9 cellular contexts compared by ENCODE assay signal in genomic region chr9:35518981-35519679, GRCh38. TPM values are rescaled to one million over a fixed set of nuclear protein-coding genes. Genes with fewer than 3 reads are reported as not detected.
DNase-seq lines count a peak whose midpoint lies in the region; ATAC-seq, FAIRE-seq and TF ChIP-seq lines count a peak whose summit lies in the region.
"Had no signal": no experiment of that assay in that cellular context is flagged by ENCODE, and none has a peak within 500 bp of the region (broad histone marks: within the 10 kb centered on the region; RNA-seq: fewer than 3 reads in every experiment).

No MANE protein-coding gene starts in this region.

- H3K4me2 ChIP-seq in H1 (ENCODE audit: insufficient read depth in 1 of 2, low read depth in 2 of 2, low read length in 2 of 2) = peak overlapping the region in 1 of 2 experiments; percentile 47; a peak in 1 of 4 replicates

- no peak for FAIRE-seq in H1 (lab: Jason Lieb, UNC)

- no peaks in the 10 kb centered on the region for H4K20me1 ChIP-seq in H1 (replicated peaks in 1 of 2; ENCODE audit: control insufficient read depth in 1 of 2, insufficient read depth in 2 of 2, low read length in 2 of 2)

- no peak overlapping the region for H3K14ac ChIP-seq in H1 (ENCODE audit: insufficient read length)

- no peak overlapping the region for H3K23ac ChIP-seq in H1 (ENCODE audit: insufficient read length)

- H3K4me1 ChIP-seq in H1 (replicated peaks in 1 of 4; ENCODE audit: control insufficient read depth in 3 of 4, insufficient read depth in 4 of 4, low read length in 3 of 4) (peaks cover 0 to 26% (median 8%) of the 10 kb centered on the region in 4 experiments; a peak in 6 of 7 replicates), tibial artery (peaks cover 5 to 100% (median 77%) of the 10 kb centered on the region in 4 donors)

- no peak overlapping the region for H2AFZ ChIP-seq in H1 (ENCODE audit: low read length)

- peak overlapping the region; percentile 40; the same call in 1 of the 2 replicates for H2BK12ac ChIP-seq in H1 (ENCODE audit: low read depth, low read length)

- H3K27ac ChIP-seq in H1 (ENCODE audit: low read depth, low read length) (no peak overlapping the region), tibial artery (peak overlapping the region; percentile 84 to 87)

- no peak overlapping the region for H2BK120ac ChIP-seq in H1 (replicated peaks; ENCODE audit: low read depth, low read length)

- no peak overlapping the region; the same call in 1 of the 2 replicates for H2AK5ac ChIP-seq in H1 (ENCODE audit: low read depth, low read length)

- no peak overlapping the region for H4K5ac ChIP-seq in H1 (ENCODE audit: insufficient read length, low read depth, low read length)

- DNase-seq in NCI-H226 = peak; percentile 45
- no peak for DNase-seq in H1 (ENCODE audit: low read depth in 1 of 2, low spot score in 2 of 2)
- peak; percentile 50 for DNase-seq in medulla oblongata (ENCODE audit: extremely low spot score)
- DNase-seq in tibial artery = peak in 1 of 2 donors; percentile 73
- DNase-seq in NCI-H510A treated with DMSO at 0.1 percent for 48 hours (lab: John Stamatoyannopoulos, UW) = no peak
- no peak for DNase-seq in HUDEP-2 (lab: John Stamatoyannopoulos, UW; ENCODE audit: unreplicated experiment in 76 of 76)
- DNase-seq in DMS153 (lab: John Stamatoyannopoulos, UW) = no peak
- DNase-seq: NK-92 treated with Interleukin-12 subunit alpha and Interleukin-12 subunit beta, amount 100 ng/mL, for 24 hours had no signal

- no peak for TF ChIP-seq POLR2A in H1 (IDR thresholded peaks at IDR 0.05; ENCODE audit: control extremely low read depth in 1 of 2, low read depth in 2 of 2, low read length in 2 of 2)

- CTCF ChIA-PET in H1 (lab: Charles Lee; ENCODE audit: partially characterized antibody) = interaction anchor here (0.8 to 9.7 kb wide), 14 partner anchors 11 to 424 kb away, joined by 3 to 114 read pairs (median 6); partner anchors contain the start of gene RUSC2

- H3K9me3 ChIP-seq in H1 (ENCODE audit: insufficient read depth in 2 of 2, low read depth in 1 of 2, low read length in 1 of 2) (no peaks in the 10 kb centered on the region), tibial artery (no peaks in the 10 kb centered on the region)

- no peak overlapping the region for H3K18ac ChIP-seq in H1 (ENCODE audit: extremely low read depth, low read length)

- no peaks in the 10 kb centered on the region for H3K79me2 ChIP-seq in H1 (ENCODE audit: control insufficient read depth in 1 of 2, insufficient read depth in 2 of 2, low read length in 2 of 2)

- intact Hi-C loops in tibial artery (cut with DNase I; ENCODE audit: low total_unique reads) = no loop called here

- H2BK15ac ChIP-seq in H1 (ENCODE audit: low read length) = 0 out of 2 replicates have a peak overlapping the region, but pooled peaks have one; percentile 5

- H4K91ac ChIP-seq in H1 (replicated peaks; ENCODE audit: insufficient read length, low read length) = no peak overlapping the region

- no peak overlapping the region for H3K4ac ChIP-seq in H1 (replicated peaks; ENCODE audit: insufficient read length, low read depth, low read length)

- 86% methylated on average over 5 of the region's 5 CpGs; no CpG with 5 or more reads in 1 of the 2 experiments for WGBS in H1 (ENCODE audit: extremely low coverage in 1 of 2, insufficient coverage in 1 of 2, insufficient read length in 1 of 2, insufficient replicate concordance in 2 of 2, low coverage in 1 of 2, low lambda C conversion rate in 2 of 2, missing lambda C conversion rate in 1 of 2), 2 experiments

- H3K36me3 ChIP-seq in H1 (ENCODE audit: control insufficient read depth in 2 of 4, insufficient read depth in 4 of 4, low read length in 3 of 4) (no peaks in the 10 kb centered on the region), tibial artery (no peaks in the 10 kb centered on the region)

- TF ChIP-seq CTCF in H1 (IDR thresholded peaks at IDR 0.05; ENCODE audit: control extremely low read depth in 1 of 3, insufficient read depth in 1 of 3, low read depth in 1 of 3, low read length in 3 of 3) = no peak
- TF ChIP-seq CTCF in tibial artery (IDR thresholded peaks at IDR 0.05) = no peak

- H3K27me3 ChIP-seq in H1 (replicated peaks in 1 of 4; ENCODE audit: control insufficient read depth in 3 of 4, extremely low read depth in 1 of 4, insufficient read depth in 3 of 4, low read length in 3 of 4) (no peaks in the 10 kb centered on the region), tibial artery (no peaks in the 10 kb centered on the region)

- no peak for TF ChIP-seq RAD21 in H1 (IDR thresholded peaks at IDR 0.05 in 1 of 2, conservative IDR thresholded peaks at IDR 0.05 in 1 of 2; ENCODE audit: low read depth in 2 of 2, low read length in 2 of 2)

- H3K4me3 ChIP-seq in H1 (ENCODE audit: extremely low read depth in 1 of 4, insufficient read depth in 2 of 4, low read depth in 3 of 4, low read length in 4 of 4) = no peak overlapping the region
- H3K4me3 ChIP-seq in tibial artery = peak overlapping the region in 1 of 2 donors; percentile 7

- ATAC-seq in HG02852 (IDR thresholded peaks at IDR 0.05; ENCODE audit: unreplicated experiment) = no peak

- peak overlapping the region; percentile 34; the same call in 1 of the 2 replicates for H2BK20ac ChIP-seq in H1 (ENCODE audit: low read length)

- no peaks in the 10 kb centered on the region for H3K79me1 ChIP-seq in H1 (ENCODE audit: low read depth, low read length)

- H2BK5ac ChIP-seq in H1 (ENCODE audit: low read depth, low read length) = no peak overlapping the region

- H3K56ac ChIP-seq in H1 (replicated peaks; ENCODE audit: insufficient read length, low read depth, low read length) = no peak overlapping the region

- POLR2A ChIA-PET in H1 (lab: Charles Lee; ENCODE audit: partially characterized antibody) = interaction anchor here (0.6 to 2.9 kb wide), 11 partner anchors 11 to 518 kb away, joined by 3 to 24 read pairs (median 3); partner anchors contain the start of gene RUSC2

- no peaks in the 10 kb centered on the region for H3K23me2 ChIP-seq in H1 (ENCODE audit: low read depth, low read length)

- TF ChIP-seq EP300 in H1 (IDR thresholded peaks at IDR 0.05; ENCODE audit: borderline replicate concordance in 1 of 2, low read depth in 2 of 2, low read length in 2 of 2) = no peak

- H4K8ac ChIP-seq in H1 (ENCODE audit: extremely low read depth, insufficient read depth, low read length) = no peak overlapping the region

- H3K9ac ChIP-seq in H1 (replicated peaks in 1 of 4; ENCODE audit: extremely low read depth in 1 of 4, low read depth in 3 of 4, low read length in 3 of 4) = no peak overlapping the region; a peak in 1 of 7 replicates

TF ChIP-seq in H1, 55 proteins besides CTCF, POLR2A, EP300 and RAD21:
- TF ChIP-seq TAF1 (IDR thresholded peaks at IDR 0.05; ENCODE audit: low read depth, low read length) = no peak
- no peak for TF ChIP-seq RBBP5 (IDR thresholded peaks at IDR 0.05; ENCODE audit: borderline replicate concordance, low read depth, low read length)
- TF ChIP-seq SP2 (IDR thresholded peaks at IDR 0.05; ENCODE audit: low read length) = no peak
- no peak for TF ChIP-seq CBX5 (IDR thresholded peaks at IDR 0.05; ENCODE audit: low read depth, low read length)
- no peak for TF ChIP-seq ASH2L (IDR thresholded peaks at IDR 0.05; ENCODE audit: low read length)
- TF ChIP-seq SIRT6 (IDR thresholded peaks at IDR 0.05; ENCODE audit: low read length) = no peak
- TF ChIP-seq GABPA (IDR thresholded peaks at IDR 0.05; ENCODE audit: borderline replicate concordance, insufficient read depth, low read length) = no peak
TF ChIP-seq in H1: peak in this region for 0.

RNA-seq across cellular contexts. Expression of gene RUSC2, which starts 29.2 kb away (rescaled TPM):
- 6.8 and 7.9 TPM in 2 replicates for total RNA-seq in H1 (2021; fragmentation: NEBNext Ultra II Directional; extraction: Animal tissue kit (Norgen Biotek cat#: 25700))
- 4.2 and 5.7 TPM in 2 replicates for polyA plus RNA-seq in H1 (2011; rRNA removed)
- polyA plus RNA-seq in H1 (2011; cell fraction: cytosol; rRNA removed) = 3.6 TPM
- 11.4 TPM for polyA plus RNA-seq in H1 (2011; cell fraction: nucleus; rRNA removed)
- 3.2 to 4.6 TPM (median 3.7 TPM) in 4 replicates for polyA plus RNA-seq in H1 (2012, experiment 1 of 2)
- 3.4 TPM for polyA plus RNA-seq in H1 (2012, experiment 2 of 2)
- polyA plus RNA-seq in H1 (2013, experiment 1 of 2) = 2.5 TPM
- 2.2 TPM for polyA plus RNA-seq in H1 (2013, experiment 2 of 2)
- 12.4 and 15.5 TPM in 2 replicates for polyA minus RNA-seq in H1 (2011; rRNA and poly(A)+ RNA removed)
- 4.7 TPM for polyA minus RNA-seq in H1 (2011; cell fraction: cytosol; rRNA and poly(A)+ RNA removed)
- 7.7 TPM for polyA minus RNA-seq in H1 (2011; cell fraction: nucleus; rRNA and poly(A)+ RNA removed)

Comparison
In these comparisons a context has a peak if more than half of its experiments do, and no peak if none do; other contexts are left out.
1. DNase-seq: peak in NCI-H226 (single experiment) and medulla oblongata (single experiment); none in H1 (0 of 2), NCI-H510A treated with DMSO at 0.1 percent for 48 hours (single experiment), HUDEP-2 (0 of 76) and DMS153 (single experiment).